Comparison of ENCODE assay signal across 30 cellular contexts in the genomic region with DNA sequence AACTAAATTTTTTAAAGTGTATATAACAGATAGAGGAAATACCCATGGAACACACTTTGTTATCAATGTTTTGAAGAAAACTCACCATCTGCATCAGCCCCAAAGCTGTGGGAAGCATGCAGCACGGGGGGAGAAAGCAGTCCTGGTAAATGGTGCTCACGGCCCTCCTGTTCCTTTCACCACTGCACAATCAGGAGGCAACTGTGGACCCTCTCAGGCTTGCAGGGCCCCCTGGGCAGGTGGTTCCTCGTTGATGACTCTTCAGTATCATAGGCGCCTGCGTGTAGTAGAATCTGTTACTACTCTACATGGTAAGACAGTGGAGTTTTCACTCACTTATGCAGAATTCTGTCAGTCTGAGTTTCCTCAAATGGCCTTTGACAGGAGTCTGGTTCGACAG. TPM values are rescaled to one million over a fixed set of nuclear protein-coding genes. Genes with fewer than 3 reads are reported as not detected.
"Had no signal": no experiment of that assay in that cellular context is flagged by ENCODE, and none has a peak within 500 bp of the region (broad histone marks: within the 10 kb centered on the region; RNA-seq: fewer than 3 reads in every experiment).

No MANE protein-coding gene starts in this region.

- H3K9me3 ChIP-seq: breast epithelium, colonic mucosa, gastroesophageal sphincter, lower lobe of right lung, tibial artery had no signal

- H3K36me3 ChIP-seq: breast epithelium, colonic mucosa, gastroesophageal sphincter, lower lobe of right lung, neural progenitor cell, tibial artery had no signal

- H3K79me2 ChIP-seq: hepatocyte had no signal

- ATAC-seq: effector memory CD8-positive, alpha-beta T cell; gastroesophageal sphincter; left lobe of liver; lower lobe of right lung; natural killer cell; right cardiac atrium; stimulated activated effector memory CD8-positive, alpha-beta T cell treated with anti-CD3 and anti-CD28 coated beads, Interleukin-12 subunit alpha, Interleukin-12 subunit beta, amount 100 ng/mL, for 72 hours had no signal

- H3K27ac ChIP-seq: breast epithelium, colonic mucosa, gastroesophageal sphincter, hepatocyte, lower lobe of right lung, neural progenitor cell, tibial artery, VCaP had no signal

- H2AFZ ChIP-seq: hepatocyte, neural progenitor cell had no signal

- H3K27ac Mint-ChIP-seq: effector memory CD8-positive, alpha-beta T cell; natural killer cell; neural progenitor cell; stimulated activated effector memory CD8-positive, alpha-beta T cell treated with anti-CD3 and anti-CD28 coated beads, Interleukin-12 subunit alpha, Interleukin-12 subunit beta, amount 100 ng/mL, for 72 hours; stimulated activated naive CD8-positive, alpha-beta T cell treated with anti-CD3 and anti-CD28 coated beads, Interleukin-15, Interleukin-2, amounts not matched to agents 100 ng/mL and 50 ng/mL, for 24 hours; T-helper 1 cell treated with Interleukin-12 subunit alpha and Interleukin-12 subunit beta and Interleukin-4 antibody, amounts not matched to agents 30 μg/mL and 1 μg/mL, for 36 hours had no signal

- H3K36me3 Mint-ChIP-seq: natural killer cell; neural progenitor cell; stimulated activated effector memory CD8-positive, alpha-beta T cell treated with anti-CD3 and anti-CD28 coated beads, Interleukin-12 subunit alpha, Interleukin-12 subunit beta, amount 100 ng/mL, for 72 hours had no signal

- H3K4me3 ChIP-seq: breast epithelium, colonic mucosa, gastroesophageal sphincter, hepatocyte, lower lobe of right lung, neural progenitor cell, tibial artery had no signal

- H3K4me2 ChIP-seq: hepatocyte, neural progenitor cell had no signal

- H3K27me3 ChIP-seq: breast epithelium, colonic mucosa, gastroesophageal sphincter, hepatocyte, neural progenitor cell, tibial artery had no signal

- H3K27me3 Mint-ChIP-seq: stimulated activated naive CD8-positive, alpha-beta T cell treated with anti-CD3 and anti-CD28 coated beads, Interleukin-15, Interleukin-2, amounts not matched to agents 100 ng/mL and 50 ng/mL, for 24 hours had no signal

- H3K4me3 Mint-ChIP-seq: effector memory CD8-positive, alpha-beta T cell; natural killer cell; neural progenitor cell; stimulated activated effector memory CD8-positive, alpha-beta T cell treated with anti-CD3 and anti-CD28 coated beads, Interleukin-12 subunit alpha, Interleukin-12 subunit beta, amount 100 ng/mL, for 72 hours; stimulated activated naive CD8-positive, alpha-beta T cell treated with anti-CD3 and anti-CD28 coated beads, Interleukin-15, Interleukin-2, amounts not matched to agents 100 ng/mL and 50 ng/mL, for 24 hours; T-helper 1 cell treated with Interleukin-12 subunit alpha and Interleukin-12 subunit beta and Interleukin-4 antibody, amounts not matched to agents 30 μg/mL and 1 μg/mL, for 36 hours had no signal

- H3K4me1 ChIP-seq: breast epithelium, colonic mucosa, gastroesophageal sphincter, lower lobe of right lung, neural progenitor cell, tibial artery had no signal

- H3K9ac ChIP-seq: neural progenitor cell had no signal

- H3K4me1 Mint-ChIP-seq: neural progenitor cell; stimulated activated effector memory CD8-positive, alpha-beta T cell treated with anti-CD3 and anti-CD28 coated beads, Interleukin-12 subunit alpha, Interleukin-12 subunit beta, amount 100 ng/mL, for 72 hours had no signal

- DNase-seq: activated CD4-positive, alpha-beta T cell treated with anti-CD3 and anti-CD28 coated beads for 48 hours; activated CD4-positive, alpha-beta T cell treated with anti-CD3 and anti-CD28 coated beads, Interleukin-2, amount 50 U/mL, for 48 hours; activated CD8-positive, alpha-beta memory T cell treated with anti-CD3 and anti-CD28 coated beads for 24 hours; activated gamma-delta T cell treated with Interleukin-2 at 50 U/mL for 16 hours; activated naive CD4-positive, alpha-beta T cell treated with anti-CD3 and anti-CD28 coated beads, Interleukin-2, amount 50 U/mL, for 16 hours; colonic mucosa; effector memory CD8-positive, alpha-beta T cell; lower lobe of right lung; mesenchymal stem cell; natural killer cell; occipital lobe; right cardiac atrium; stimulated activated CD4-positive, alpha-beta T cell treated with anti-CD3 and anti-CD28 coated beads, Interleukin-2, amount 100 ng/mL, for 48 hours; SW 1271; T-helper 9 cell had no signal

- H3K9me3 Mint-ChIP-seq: effector memory CD8-positive, alpha-beta T cell; natural killer cell; stimulated activated effector memory CD8-positive, alpha-beta T cell treated with anti-CD3 and anti-CD28 coated beads, Interleukin-12 subunit alpha, Interleukin-12 subunit beta, amount 100 ng/mL, for 72 hours; stimulated activated naive CD8-positive, alpha-beta T cell treated with anti-CD3 and anti-CD28 coated beads, Interleukin-15, Interleukin-2, amounts not matched to agents 100 ng/mL and 50 ng/mL, for 24 hours; T-helper 1 cell treated with Interleukin-12 subunit alpha and Interleukin-12 subunit beta and Interleukin-4 antibody, amounts not matched to agents 30 μg/mL and 1 μg/mL, for 36 hours had no signal

RNA-seq across cellular contexts. Expression of a gene that starts 4.9 kb away (rescaled TPM):
- total RNA-seq: endothelial cell of umbilical vein, fibroblast of lung, fibroblast of villous mesenchyme, hepatocyte, lower lobe of right lung, mononuclear cell, right cardiac atrium had no signal
- polyA plus RNA-seq: endothelial cell of umbilical vein, fibroblast of lung, keratinocyte had no signal
